ENCODE assay signal across 15 cellular contexts in genomic region chr19:43545981-43546380, GRCh38. TPM values are rescaled to one million over a fixed set of nuclear protein-coding genes. Genes with fewer than 3 reads are reported as not detected.
A peak's percentile ranks its signal among the peaks of the same experiment; 100 is the strongest.
DNase-seq lines count a peak whose midpoint lies in the region; ATAC-seq and TF ChIP-seq lines count a peak whose summit lies in the region.
"Had no signal": no experiment of that assay in that cellular context is flagged by ENCODE, and none has a peak within 500 bp of the region (broad histone marks: within the 10 kb centered on the region; RNA-seq: fewer than 3 reads in every experiment).

No MANE protein-coding gene starts in this region.

- no peaks in the 10 kb centered on the region for H3K36me3 Mint-ChIP-seq in natural killer cell treated with Interleukin-12 subunit alpha and Interleukin-12 subunit beta and Interleukin-15 and Interleukin-18, amount 100 ng/mL, for 72 hours
- H3K36me3 Mint-ChIP-seq in natural killer cell, result no peaks in the 10 kb centered on the region
- H3K36me3 Mint-ChIP-seq in activated T-helper 17 cell treated with anti-CD3 and anti-CD28 coated beads, Interleukin-2, amount 50 U/mL, for 72 hours (ENCODE audit: low read depth), result peaks cover 58% of the 10 kb centered on the region
- H3K36me3 Mint-ChIP-seq in CD4-positive, alpha-beta memory T cell, result peaks cover 28 to 53% of the 10 kb centered on the region in 2 donors

- POLR2A ChIA-PET in CD4-positive, alpha-beta memory T cell (lab: Charles Lee; ENCODE audit: partially characterized antibody), result interaction anchor here (2.0 kb wide), 1 partner anchor 13 kb away, joined by 7 read pairs; the partner anchor contains the start of gene ZNF575

- H3K27ac ChIP-seq in spleen, result no peak overlapping the region
- no peak overlapping the region for H3K27ac ChIP-seq in CD4-positive, alpha-beta memory T cell (ENCODE audit: low read depth, low read length)

- no peaks in the 10 kb centered on the region for H3K9me3 Mint-ChIP-seq in natural killer cell treated with Interleukin-12 subunit alpha and Interleukin-12 subunit beta and Interleukin-15 and Interleukin-18, amount 100 ng/mL, for 72 hours
- H3K9me3 Mint-ChIP-seq in natural killer cell, result no peaks in the 10 kb centered on the region
- no peaks in the 10 kb centered on the region for H3K9me3 Mint-ChIP-seq in activated T-helper 17 cell treated with anti-CD3 and anti-CD28 coated beads, Interleukin-2, amount 50 U/mL, for 72 hours
- no peaks in the 10 kb centered on the region for H3K9me3 Mint-ChIP-seq in CD4-positive, alpha-beta memory T cell
- H3K9me3 Mint-ChIP-seq: HFFc6 had no signal

- no peak overlapping the region for H3K4me3 ChIP-seq in spleen
- H3K4me3 ChIP-seq in CD4-positive, alpha-beta memory T cell (ENCODE audit: low read length in 2 of 2), result no peak overlapping the region

- intact Hi-C loops in natural killer cell (cut with micrococcal nuclease) (no loop called here), spleen (cut with DNase I; ENCODE audit: low total_unique reads) (no loop called here), Right ventricle myocardium inferior (cut with DNase I) (no loop called here)
- intact Hi-C loops in CD4-positive, alpha-beta memory T cell (cut with micrococcal nuclease), result no loop called here

- H3K27me3 Mint-ChIP-seq in natural killer cell treated with Interleukin-12 subunit alpha and Interleukin-12 subunit beta and Interleukin-15 and Interleukin-18, amount 100 ng/mL, for 72 hours, result no peaks in the 10 kb centered on the region
- no peaks in the 10 kb centered on the region for H3K27me3 Mint-ChIP-seq in natural killer cell (ENCODE audit: low read depth in 2 of 2)
- H3K27me3 Mint-ChIP-seq in activated T-helper 17 cell treated with anti-CD3 and anti-CD28 coated beads, Interleukin-2, amount 50 U/mL, for 72 hours, result no peaks in the 10 kb centered on the region
- H3K27me3 Mint-ChIP-seq in CD4-positive, alpha-beta memory T cell, result no peaks in the 10 kb centered on the region

- no peak for TF ChIP-seq POLR2A in spleen (IDR thresholded peaks at IDR 0.05)

- ATAC-seq in natural killer cell treated with Interleukin-12 subunit alpha and Interleukin-12 subunit beta and Interleukin-15 and Interleukin-18, amount 100 ng/mL, for 72 hours, result no peak
- no peak for ATAC-seq in natural killer cell
- no peak for ATAC-seq in activated T-helper 17 cell treated with anti-CD3 and anti-CD28 coated beads, Interleukin-2, amount 50 U/mL, for 72 hours (replicated peaks)
- no peak for ATAC-seq in Right ventricle myocardium inferior
- ATAC-seq: HepG2 had no signal

- no peak overlapping the region for H3K27ac Mint-ChIP-seq in natural killer cell treated with Interleukin-12 subunit alpha and Interleukin-12 subunit beta and Interleukin-15 and Interleukin-18, amount 100 ng/mL, for 72 hours
- no peak overlapping the region for H3K27ac Mint-ChIP-seq in natural killer cell
- peak overlapping the region; percentile 66 for H3K27ac Mint-ChIP-seq in activated T-helper 17 cell treated with anti-CD3 and anti-CD28 coated beads, Interleukin-2, amount 50 U/mL, for 72 hours
- no peak overlapping the region for H3K27ac Mint-ChIP-seq in CD4-positive, alpha-beta memory T cell
- H3K27ac Mint-ChIP-seq: HFFc6 had no signal

- no peaks in the 10 kb centered on the region for H3K4me1 ChIP-seq in spleen
- H3K4me1 ChIP-seq in CD4-positive, alpha-beta memory T cell (ENCODE audit: insufficient read depth, low read length), result no peaks in the 10 kb centered on the region
- H3K4me1 ChIP-seq: BE2C had no signal

- peaks cover 3 to 96% (median 63%) of the 10 kb centered on the region in 6 donors for H3K36me3 ChIP-seq in spleen
- H3K36me3 ChIP-seq in CD4-positive, alpha-beta memory T cell (ENCODE audit: insufficient read depth, low read length), result peaks cover 44% of the 10 kb centered on the region

- no peak for TF ChIP-seq CTCF in natural killer cell (IDR thresholded peaks at IDR 0.05)
- no peak for TF ChIP-seq CTCF in spleen (IDR thresholded peaks at IDR 0.05 in 8 of 11, conservative IDR thresholded peaks at IDR 0.05 in 3 of 11)

- peaks cover 0 to 4% of the 10 kb centered on the region in 2 donors for H3K4me1 Mint-ChIP-seq in natural killer cell treated with Interleukin-12 subunit alpha and Interleukin-12 subunit beta and Interleukin-15 and Interleukin-18, amount 100 ng/mL, for 72 hours (ENCODE audit: low read depth in 2 of 2)
- no peaks in the 10 kb centered on the region for H3K4me1 Mint-ChIP-seq in natural killer cell
- no peaks in the 10 kb centered on the region for H3K4me1 Mint-ChIP-seq in activated T-helper 17 cell treated with anti-CD3 and anti-CD28 coated beads, Interleukin-2, amount 50 U/mL, for 72 hours
- no peaks in the 10 kb centered on the region for H3K4me1 Mint-ChIP-seq in CD4-positive, alpha-beta memory T cell

- no peaks in the 10 kb centered on the region for H3K27me3 ChIP-seq in spleen (replicated peaks in 1 of 7)
- H3K27me3 ChIP-seq in CD4-positive, alpha-beta memory T cell (ENCODE audit: insufficient read depth, low read length), result no peaks in the 10 kb centered on the region
- H3K27me3 ChIP-seq: BE2C had no signal

- H3K9me3 ChIP-seq in spleen, result no peaks in the 10 kb centered on the region
- no peaks in the 10 kb centered on the region for H3K9me3 ChIP-seq in CD4-positive, alpha-beta memory T cell (ENCODE audit: control insufficient read depth in 1 of 2, low read length in 2 of 2)
- H3K9me3 ChIP-seq: BE2C had no signal

- no peak overlapping the region for H3K4me3 Mint-ChIP-seq in natural killer cell treated with Interleukin-12 subunit alpha and Interleukin-12 subunit beta and Interleukin-15 and Interleukin-18, amount 100 ng/mL, for 72 hours
- no peak overlapping the region for H3K4me3 Mint-ChIP-seq in natural killer cell
- no peak overlapping the region for H3K4me3 Mint-ChIP-seq in activated T-helper 17 cell treated with anti-CD3 and anti-CD28 coated beads, Interleukin-2, amount 50 U/mL, for 72 hours
- no peak overlapping the region for H3K4me3 Mint-ChIP-seq in CD4-positive, alpha-beta memory T cell
- H3K4me3 Mint-ChIP-seq: HFFc6 had no signal

- CTCF ChIA-PET in CD4-positive, alpha-beta memory T cell (lab: Charles Lee; ENCODE audit: partially characterized antibody), result interaction anchor here (0.8 to 2.0 kb wide), 2 partner anchors 9 to 26 kb away, joined by 4 to 9 read pairs; no protein-coding TSS in a partner anchor

- DNase-seq in natural killer cell treated with Interleukin-12 subunit alpha and Interleukin-12 subunit beta and Interleukin-15 and Interleukin-18, amount 100 ng/mL, for 72 hours (ENCODE audit: low spot score), result peak; percentile 39
- DNase-seq in natural killer cell (no peak), spleen (peak; percentile 44), NCI-H69 (lab: John Stamatoyannopoulos, UW) (no peak), Right ventricle myocardium inferior (ENCODE audit: missing footprints) (no peak)
- DNase-seq in CD4-positive, alpha-beta memory T cell, result no peak
- DNase-seq: BE2C, Calu3, DMS 273 treated with DMSO at 0.1 percent for 48 hours, HCEC 1CT, HFFc6 had no signal

- 82 to 100% (median 85%) methylated on average over 2 of the region's 2 CpGs for WGBS in spleen, 5 donors

RNA-seq across cellular contexts. Expression of gene ZNF575, which starts 13.0 kb away (rescaled TPM):
- total RNA-seq in natural killer cell treated with Interleukin-12 subunit alpha and Interleukin-12 subunit beta and Interleukin-15 and Interleukin-18, amount 100 ng/mL, for 72 hours, result 1 to 10 TPM; 1.4 to 1.9 TPM
- 1 to 10 TPM; 1.9 to 5.4 (median 3.9) TPM for total RNA-seq in natural killer cell
- 1 to 10 TPM in 1 of 2 donors, under 1 TPM in 1; 0.86 to 1.7 TPM for total RNA-seq in activated T-helper 17 cell treated with anti-CD3 and anti-CD28 coated beads, Interleukin-2, amount 50 U/mL, for 72 hours
- 1 to 10 TPM in 5 of 7 donors, not detected in 2; 1.0 to 4.3 (median 2.4) TPM for total RNA-seq in spleen
- 1 to 10 TPM in 1 of 3 donors, under 1 TPM in 2; 0.82 to 1.9 (median 0.87) TPM for polyA plus RNA-seq in spleen
- total RNA-seq in CD4-positive, alpha-beta memory T cell, result 10 to 100 TPM; 11.0 to 11.8 TPM
- 1 to 10 TPM; 2.1 to 3.6 TPM for polyA plus RNA-seq in CD4-positive, alpha-beta memory T cell
- 1.8 TPM for total RNA-seq in Right ventricle myocardium inferior
- total RNA-seq: Daoy, H4 had no signal

RNA-seq across cellular contexts. Expression of gene ETHE1, which starts 19.0 kb away (rescaled TPM):
- 10 to 100 TPM; 41.7 to 70.4 TPM for total RNA-seq in natural killer cell treated with Interleukin-12 subunit alpha and Interleukin-12 subunit beta and Interleukin-15 and Interleukin-18, amount 100 ng/mL, for 72 hours
- 10 to 100 TPM; 22.0 to 25.6 (median 24.6) TPM for total RNA-seq in natural killer cell
- total RNA-seq in activated T-helper 17 cell treated with anti-CD3 and anti-CD28 coated beads, Interleukin-2, amount 50 U/mL, for 72 hours, result 10 to 100 TPM; 71.1 to 74.0 TPM
- total RNA-seq in spleen, result 10 to 100 TPM; 25.3 to 53.4 (median 34.6) TPM
- polyA plus RNA-seq in spleen, result 10 to 100 TPM; 20.2 to 42.8 (median 35.3) TPM
- total RNA-seq in CD4-positive, alpha-beta memory T cell, result 10 to 100 TPM; 23.9 to 29.1 TPM
- polyA plus RNA-seq in CD4-positive, alpha-beta memory T cell, result 10 to 100 TPM; 79.1 to 80.7 TPM
- 15.2 TPM for total RNA-seq in Right ventricle myocardium inferior

RNA-seq across cellular contexts. Expression of gene XRCC1, which starts 29.3 kb away (rescaled TPM):
- total RNA-seq in natural killer cell treated with Interleukin-12 subunit alpha and Interleukin-12 subunit beta and Interleukin-15 and Interleukin-18, amount 100 ng/mL, for 72 hours, result 10 to 100 TPM; 29.9 to 47.0 TPM
- 10 to 100 TPM; 33.2 to 43.9 (median 40.7) TPM for total RNA-seq in natural killer cell
- total RNA-seq in activated T-helper 17 cell treated with anti-CD3 and anti-CD28 coated beads, Interleukin-2, amount 50 U/mL, for 72 hours, result 10 to 100 TPM; 33.8 to 34.9 TPM
- 10 to 100 TPM; 23.6 to 32.0 (median 26.0) TPM for total RNA-seq in spleen
- 10 to 100 TPM; 16.0 to 19.0 (median 16.4) TPM for polyA plus RNA-seq in spleen
- 10 to 100 TPM; 33.4 to 41.0 TPM for total RNA-seq in CD4-positive, alpha-beta memory T cell
- polyA plus RNA-seq in CD4-positive, alpha-beta memory T cell, result 10 to 100 TPM; 16.3 to 29.1 TPM
- 12.2 TPM for total RNA-seq in Right ventricle myocardium inferior

RNA-seq across cellular contexts. Expression of gene PINLYP, which starts 29.6 kb away (rescaled TPM):
- total RNA-seq in natural killer cell treated with Interleukin-12 subunit alpha and Interleukin-12 subunit beta and Interleukin-15 and Interleukin-18, amount 100 ng/mL, for 72 hours, result 1 to 10 TPM; 2.7 to 6.2 TPM
- total RNA-seq in natural killer cell (1 to 10 TPM; 1.7 to 3.0 (median 2.4) TPM), spleen (1 to 10 TPM; 2.0 to 8.7 (median 4.3) TPM), Right ventricle myocardium inferior (2.2 TPM)
- 1 to 10 TPM; 4.6 to 6.2 TPM for total RNA-seq in activated T-helper 17 cell treated with anti-CD3 and anti-CD28 coated beads, Interleukin-2, amount 50 U/mL, for 72 hours
- 10 to 100 TPM in 1 of 3 donors, 1 to 10 TPM in 2; 6.9 to 10.5 (median 9.6) TPM for polyA plus RNA-seq in spleen
- under 1 TPM; 0.33 to 0.84 TPM for total RNA-seq in CD4-positive, alpha-beta memory T cell
- 1 to 10 TPM in 1 of 2 donors, not detected in 1; 1.3 TPM for polyA plus RNA-seq in CD4-positive, alpha-beta memory T cell
- total RNA-seq: H4 had no signal

RNA-seq across cellular contexts. Expression of gene PHLDB3, which starts 41.4 kb away (rescaled TPM):
- 10 to 100 TPM; 10.5 to 18.7 TPM for total RNA-seq in natural killer cell treated with Interleukin-12 subunit alpha and Interleukin-12 subunit beta and Interleukin-15 and Interleukin-18, amount 100 ng/mL, for 72 hours
- 10 to 100 TPM; 24.5 to 24.9 (median 24.8) TPM for total RNA-seq in natural killer cell
- 10 to 100 TPM; 16.7 to 25.5 TPM for total RNA-seq in activated T-helper 17 cell treated with anti-CD3 and anti-CD28 coated beads, Interleukin-2, amount 50 U/mL, for 72 hours
- 10 to 100 TPM in 5 of 7 donors, 1 to 10 TPM in 2; 8.0 to 23.0 (median 14.8) TPM for total RNA-seq in spleen
- 10 to 100 TPM; 10.4 to 22.8 (median 17.4) TPM for polyA plus RNA-seq in spleen
- 10 to 100 TPM; 36.9 to 47.3 TPM for total RNA-seq in CD4-positive, alpha-beta memory T cell
- 1 to 10 TPM; 1.3 to 5.5 TPM for polyA plus RNA-seq in CD4-positive, alpha-beta memory T cell
- 5.7 TPM for total RNA-seq in Right ventricle myocardium inferior

Comparison
In these comparisons a context has a peak if more than half of its experiments do, and no peak if none do; other contexts are left out.
1. DNase-seq: peak in natural killer cell treated with Interleukin-12 subunit alpha and Interleukin-12 subunit beta and Interleukin-15 and Interleukin-18, amount 100 ng/mL, for 72 hours (single experiment) and spleen (single experiment); none in natural killer cell (single experiment), NCI-H69 (single experiment), CD4-positive, alpha-beta memory T cell (0 of 5) and Right ventricle myocardium inferior (single experiment).